9 cellular contexts compared by ENCODE assay signal in genomic region chr1:44801491-44802305, GRCh38. TPM values are rescaled to one million over a fixed set of nuclear protein-coding genes. Genes with fewer than 3 reads are reported as not detected.
DNase-seq lines count a peak whose midpoint lies in the region; ATAC-seq and TF ChIP-seq lines count a peak whose summit lies in the region.
"Had no signal": no experiment of that assay in that cellular context is flagged by ENCODE, and none has a peak within 500 bp of the region (broad histone marks: within the 10 kb centered on the region; RNA-seq: fewer than 3 reads in every experiment).

No MANE protein-coding gene starts in this region.

- no peaks in the 10 kb centered on the region for H3K27me3 ChIP-seq in lung (ENCODE audit: control insufficient read depth, insufficient read depth)

- H3K4me1 ChIP-seq in lung (ENCODE audit: control insufficient read depth in 2 of 2, insufficient read depth in 2 of 2, low read length in 2 of 2), result peaks cover 7 to 36% of the 10 kb centered on the region in 2 donors

- 44 to 56% methylated on average over 13 of the region's 13 CpGs for WGBS in lung, 2 donors

- H3K4me3 ChIP-seq in lung, result peak overlapping the region; percentile 55

- H3K27ac ChIP-seq in lung (ENCODE audit: low read depth in 1 of 2, low read length in 1 of 2), result peak overlapping the region in 1 of 2 donors; percentile 72
- H3K27ac ChIP-seq in temporal lobe (ENCODE audit: low read depth, low read length), result peak overlapping the region; percentile 7
- H3K27ac ChIP-seq: VCaP had no signal

- TF ChIP-seq CTCF in lung (IDR thresholded peaks at IDR 0.05; ENCODE audit: control extremely low read depth, extremely low read depth), result no peak

- ATAC-seq in activated CD4-positive, CD25-positive, alpha-beta regulatory T cell treated with anti-CD3 and anti-CD28 coated beads, Interleukin-2, amount 50 U/mL, for 24 hours, result peak; percentile 7 to 27
- ATAC-seq in lung (ENCODE audit: insufficient read depth, low FRiP score) (no peak), HG03039 (IDR thresholded peaks at IDR 0.05; ENCODE audit: unreplicated experiment) (no peak)

- no peak for DNase-seq in activated CD4-positive, CD25-positive, alpha-beta regulatory T cell treated with anti-CD3 and anti-CD28 coated beads, Interleukin-2, amount 50 U/mL, for 72 hours
- DNase-seq in astrocyte of the hippocampus (ENCODE audit: low read depth, low spot score), result peak; percentile 39
- DNase-seq in lung (ENCODE audit: low spot score), result no peak
- DNase-seq in Ammon's horn (ENCODE audit: low spot score), result no peak
- DNase-seq in NCI-H345 treated with DMSO at 0.1 percent for 48 hours (lab: John Stamatoyannopoulos, UW; ENCODE audit: unreplicated experiment), result no peak

- H3K9me3 ChIP-seq in lung (ENCODE audit: control insufficient read depth in 2 of 2, insufficient read depth in 1 of 2, low read length in 1 of 2), result no peaks in the 10 kb centered on the region

- peaks cover 2 to 39% of the 10 kb centered on the region in 2 donors for H3K36me3 ChIP-seq in lung (ENCODE audit: control insufficient read depth in 2 of 2, insufficient read depth in 2 of 2, low read length in 2 of 2)

RNA-seq across cellular contexts. Expression of gene PLK3, which starts 1.5 kb away (rescaled TPM):
- total RNA-seq in lung (10 to 100 TPM; 16.9 to 45.3 TPM), temporal lobe (9.1 TPM)
- 10 to 100 TPM; 28.7 to 78.5 TPM for polyA plus RNA-seq in lung

RNA-seq across cellular contexts. Expression of gene DYNLT4, which starts 5.5 kb away (rescaled TPM):
- total RNA-seq in lung, result 10 to 100 TPM in 1 of 2 donors, 1 to 10 TPM in 1; 1.7 to 13.0 TPM
- polyA plus RNA-seq in lung, result 1 to 10 TPM; 2.3 to 6.1 TPM
- not detected for total RNA-seq in temporal lobe

RNA-seq across cellular contexts. Expression of gene BTBD19, which starts 6.6 kb away (rescaled TPM):
- total RNA-seq in lung, result 10 to 100 TPM in 1 of 2 donors, 1 to 10 TPM in 1; 7.0 to 20.0 TPM
- polyA plus RNA-seq in lung, result 10 to 100 TPM in 1 of 2 donors, 1 to 10 TPM in 1; 5.6 to 13.8 TPM
- 2.2 TPM for total RNA-seq in temporal lobe

RNA-seq across cellular contexts. Expression of gene BEST4, which starts 13.7 kb away (rescaled TPM):
- total RNA-seq in lung, result 1 to 10 TPM in 1 of 2 donors, under 1 TPM in 1; 0.23 to 1.4 TPM
- under 1 TPM; 0.33 to 0.79 TPM for polyA plus RNA-seq in lung
- total RNA-seq in temporal lobe, result 0.49 TPM

RNA-seq across cellular contexts. Expression of gene RPS8, which starts 26.4 kb away (rescaled TPM):
- 1,000 to 10,000 TPM; 1,445 to 1,832 TPM for total RNA-seq in lung
- polyA plus RNA-seq in lung, result 1,000 to 10,000 TPM; 1,551 to 3,558 TPM
- total RNA-seq in temporal lobe, result 1,009 TPM

Comparison
In these comparisons a context has a peak if more than half of its experiments do, and no peak if none do; other contexts are left out.
1. ATAC-seq: peak in activated CD4-positive, CD25-positive, alpha-beta regulatory T cell treated with anti-CD3 and anti-CD28 coated beads, Interleukin-2, amount 50 U/mL, for 24 hours (2 of 2); none in lung (single experiment) and HG03039 (single experiment).